In the genomic region with DNA sequence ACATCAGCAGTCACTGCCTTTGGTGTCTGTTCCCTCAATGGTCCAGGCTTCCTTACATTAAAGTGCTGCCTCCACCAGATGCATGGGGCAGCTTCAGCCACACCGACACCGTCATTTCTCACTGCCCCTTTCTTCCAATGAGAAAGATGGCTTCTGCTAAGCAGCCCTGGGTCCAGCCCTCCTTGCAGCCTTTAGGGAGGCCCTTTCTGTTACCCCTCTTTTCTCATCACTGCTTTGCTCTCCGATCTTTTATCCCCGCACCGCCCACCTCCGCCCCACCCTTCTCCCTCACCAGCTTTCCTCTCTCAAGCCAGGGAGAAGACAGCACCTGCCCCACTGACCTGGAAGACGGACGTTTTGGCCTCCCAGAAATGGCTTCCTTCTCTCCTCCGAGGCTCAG, we compare ENCODE assay signal across 22 cellular contexts. TPM values are rescaled to one million over a fixed set of nuclear protein-coding genes. Genes with fewer than 3 reads are reported as not detected.
A peak's percentile ranks its signal among the peaks of the same experiment; 100 is the strongest.
DNase-seq lines count a peak whose midpoint lies in the region; ATAC-seq, FAIRE-seq and TF ChIP-seq lines count a peak whose summit lies in the region.
"Had no signal": no experiment of that assay in that cellular context is flagged by ENCODE, and none has a peak within 500 bp of the region (broad histone marks: within the 10 kb centered on the region; RNA-seq: fewer than 3 reads in every experiment).

No MANE protein-coding gene starts in this region.

- H3K27ac ChIP-seq in OCI-LY3 (ENCODE audit: low read length) (no peak overlapping the region), GM12878 (ENCODE audit: control insufficient read depth, insufficient read depth) (peak overlapping the region; percentile 74), spleen (peak overlapping the region in 6 of 8 donors; percentile 21 to 68 (median 62)), prostate gland (no peak overlapping the region)
- H3K27ac ChIP-seq: heart left ventricle, right lobe of liver, upper lobe of left lung had no signal

- intact Hi-C loops in activated CD4-positive, alpha-beta T cell treated with anti-CD3 and anti-CD28 coated beads, Interleukin-2, amount 10 ng/mL, durations not matched to agents 24 days and 14 days (cut with micrococcal nuclease), result loop anchor here (1.0 to 2.0 kb wide), 2 partner anchors 73 to 220 kb away; partner anchors contain the start of gene LZTFL1
- intact Hi-C loops in GM12878 (cut with micrococcal nuclease; ENCODE audit: unreplicated experiment) (loop anchor here (1.0 kb wide), 2 partner anchors 34 to 50 kb away; no protein-coding TSS in a partner anchor), spleen (cut with DNase I; ENCODE audit: low total_unique reads) (no loop called here), prostate gland (cut with DNase I) (no loop called here)

- FAIRE-seq in GM12878 (lab: Jason Lieb, UNC), result no peak
- FAIRE-seq: G401.6, keratinocyte had no signal

- TF ChIP-seq RAD21 in GM12878 (IDR thresholded peaks at IDR 0.05; ENCODE audit: insufficient read depth, low read depth, low read length), result no peak

- TF ChIP-seq CTCF in OCI-LY3 (IDR thresholded peaks at IDR 0.05; ENCODE audit: low read depth, low read length), result no peak
- TF ChIP-seq CTCF in GM12878 (IDR thresholded peaks at IDR 0.05 in 2 of 3, conservative IDR thresholded peaks at IDR 0.05 in 1 of 3; ENCODE audit: control insufficient read depth in 2 of 3, extremely low read depth in 1 of 3, insufficient read depth in 1 of 3, low read depth in 3 of 3, low read length in 3 of 3), result no peak
- TF ChIP-seq CTCF in spleen (IDR thresholded peaks at IDR 0.05 in 8 of 11, conservative IDR thresholded peaks at IDR 0.05 in 3 of 11), result no peak
- TF ChIP-seq CTCF in prostate gland (IDR thresholded peaks at IDR 0.05), result no peak

- H3K9me3 ChIP-seq in OCI-LY3 (ENCODE audit: insufficient read depth, low read length) (no peaks in the 10 kb centered on the region), GM12878 (replicated peaks; ENCODE audit: control insufficient read depth, insufficient read depth, low read length) (no peaks in the 10 kb centered on the region; the same call in 2 of the 3 replicates), spleen (no peaks in the 10 kb centered on the region), prostate gland (no peaks in the 10 kb centered on the region)
- H3K9me3 ChIP-seq: heart left ventricle, MG63, right lobe of liver, upper lobe of left lung had no signal

- H3K79me2 ChIP-seq in OCI-LY3 (ENCODE audit: low read length) (no peaks in the 10 kb centered on the region), GM12878 (ENCODE audit: control insufficient read depth, insufficient read depth, low read length) (no peaks in the 10 kb centered on the region)

- H3K4me1 Mint-ChIP-seq in activated CD4-positive, alpha-beta T cell treated with anti-CD3 and anti-CD28 coated beads, Interleukin-2, amount 10 ng/mL, durations not matched to agents 24 days and 14 days, result peaks cover 29% of the 10 kb centered on the region

- H3K9ac ChIP-seq in OCI-LY3 (ENCODE audit: low read length), result no peak overlapping the region
- H3K9ac ChIP-seq in GM12878 (ENCODE audit: control insufficient read depth, insufficient read depth, low read length), result peak overlapping the region; percentile 41; the same call in 1 of the 2 replicates

- no peak for TF ChIP-seq EP300 in GM12878 (IDR thresholded peaks at IDR 0.05; ENCODE audit: borderline replicate concordance in 1 of 2, control insufficient read depth in 1 of 2, low read depth in 2 of 2, low read length in 2 of 2)

- CTCF ChIA-PET in GM12878 (lab: Yijun Ruan, JAX), result interaction anchor here (0.6 to 1.7 kb wide), 14 partner anchors 10 to 164 kb away, joined by 3 to 6 read pairs (median 4); partner anchors contain the start of gene CCR9

- no peak overlapping the region for H2AFZ ChIP-seq in OCI-LY3 (ENCODE audit: low read depth, low read length)
- no peak overlapping the region for H2AFZ ChIP-seq in GM12878 (ENCODE audit: control insufficient read depth, low read depth, low read length)

- H3K36me3 Mint-ChIP-seq in activated CD4-positive, alpha-beta T cell treated with anti-CD3 and anti-CD28 coated beads, Interleukin-2, amount 10 ng/mL, durations not matched to agents 24 days and 14 days (ENCODE audit: low read depth), result peaks cover 31% of the 10 kb centered on the region

- H3K36me3 ChIP-seq in OCI-LY3 (replicated peaks; ENCODE audit: low read depth, low read length) (peaks cover 6% of the 10 kb centered on the region), GM12878 (ENCODE audit: control insufficient read depth in 2 of 2, insufficient read depth in 2 of 2, low read length in 1 of 2) (no peaks in the 10 kb centered on the region), spleen (peaks cover 0 to 45% (median 12%) of the 10 kb centered on the region in 6 donors), prostate gland (no peaks in the 10 kb centered on the region)
- H3K36me3 ChIP-seq: MG63, right lobe of liver had no signal

- POLR2A ChIA-PET in GM12878 (lab: Charles Lee), result interaction anchor here (0.6 to 3.5 kb wide), 14 partner anchors 7 to 381 kb away, joined by 3 to 23 read pairs (median 4); no protein-coding TSS in a partner anchor

- TF ChIP-seq POLR2A in GM12878 (IDR thresholded peaks at IDR 0.05; ENCODE audit: low read depth, low read length), result peak; percentile 14; the same call in 1 of the 2 replicates
- no peak for TF ChIP-seq POLR2A in spleen (IDR thresholded peaks at IDR 0.05)
- TF ChIP-seq POLR2A in prostate gland (IDR thresholded peaks at IDR 0.05), result no peak

- H3K4me2 ChIP-seq in OCI-LY3 (ENCODE audit: low read length) (peak overlapping the region; percentile 54; the same call in 1 of the 2 replicates), GM12878 (ENCODE audit: control insufficient read depth, insufficient read depth) (peak overlapping the region; percentile 45; the same call in 1 of the 2 replicates)

- WGBS in GM12878 (ENCODE audit: insufficient coverage, insufficient replicate concordance, low lambda C conversion rate, missing lambda C conversion rate), result 42% methylated on average over 6 of the region's 9 CpGs
- WGBS in spleen, 5 donors, result 75 to 84% (median 83%) methylated on average over 9 of the region's 9 CpGs
- 94% methylated on average over 9 of the region's 9 CpGs for WGBS in prostate gland

- peaks cover 28% of the 10 kb centered on the region for H3K27me3 Mint-ChIP-seq in activated CD4-positive, alpha-beta T cell treated with anti-CD3 and anti-CD28 coated beads, Interleukin-2, amount 10 ng/mL, durations not matched to agents 24 days and 14 days

- H4K20me1 ChIP-seq in OCI-LY3 (ENCODE audit: insufficient read depth, low read length) (peaks cover 40% of the 10 kb centered on the region), GM12878 (ENCODE audit: control insufficient read depth, insufficient read depth) (no peaks in the 10 kb centered on the region)

- H3K4me3 ChIP-seq in OCI-LY3 (ENCODE audit: low read length) (no peak overlapping the region), GM12878 (peak overlapping the region; percentile 40; the same call in 1 of the 2 replicates), spleen (peak overlapping the region in 2 of 8 donors; percentile 2 to 45), prostate gland (no peak overlapping the region)
- H3K4me3 ChIP-seq: dorsolateral prefrontal cortex, heart left ventricle, MG63, right lobe of liver, upper lobe of left lung had no signal

- peak overlapping the region; percentile 23 for H3K4me3 Mint-ChIP-seq in activated CD4-positive, alpha-beta T cell treated with anti-CD3 and anti-CD28 coated beads, Interleukin-2, amount 10 ng/mL, durations not matched to agents 24 days and 14 days
- H3K4me3 Mint-ChIP-seq: H9 had no signal

- SMC1A ChIA-PET in GM12878 (lab: Charles Lee; ENCODE audit: uncharacterized antibody, unreplicated experiment), result interaction anchor here (0.6 to 2.8 kb wide), 20 partner anchors 9 to 455 kb away, joined by 3 to 18 read pairs (median 4); no protein-coding TSS in a partner anchor

- in situ Hi-C loops in GM12878 (cut with MboI), result no loop called here

- RAD21 ChIA-PET in GM12878 (lab: Charles Lee; ENCODE audit: unreplicated experiment), result interaction anchor here (0.6 to 11.1 kb wide), 19 partner anchors 10 to 224 kb away, joined by 3 to 169 read pairs (median 5); partner anchors contain the start of genes CCR9 and LZTFL1

- H3K9me3 Mint-ChIP-seq in activated CD4-positive, alpha-beta T cell treated with anti-CD3 and anti-CD28 coated beads, Interleukin-2, amount 10 ng/mL, durations not matched to agents 24 days and 14 days, result peaks cover 3% of the 10 kb centered on the region
- H3K9me3 Mint-ChIP-seq: H9 had no signal

- no peak for DNase-seq in activated CD4-positive, alpha-beta T cell treated with anti-CD3 and anti-CD28 coated beads, Interleukin-2, amount 10 ng/mL, durations not matched to agents 24 days and 14 days
- DNase-seq in activated CD4-positive, alpha-beta T cell treated with anti-CD3 and anti-CD28 coated beads for 4 hours, result no peak
- no peak for DNase-seq in GM12878 (ENCODE audit: low read depth, low spot score)
- no peak for DNase-seq in spleen
- DNase-seq in NCI-H1436 treated with DMSO at 0.1 percent for 48 hours (lab: John Stamatoyannopoulos, UW), result no peak
- DNase-seq in prostate gland (ENCODE audit: low spot score), result no peak
- DNase-seq in SK-N-DZ (ENCODE audit: low spot score), result no peak
- DNase-seq: H9, heart left ventricle, MG63, NCI-H187 treated with DMSO at 0.1 percent for 48 hours, NCI-H774, right lobe of liver, SW 1271, upper lobe of left lung had no signal

- no TSS peak for BruUV-seq in GM12878 (replicated peaks; lab: Mats Ljungman, UMichigan)

- H3K4me1 ChIP-seq in OCI-LY3 (ENCODE audit: low read length), result peaks cover 32% of the 10 kb centered on the region
- peaks cover 29% of the 10 kb centered on the region for H3K4me1 ChIP-seq in GM12878 (ENCODE audit: control insufficient read depth, insufficient read depth, low read length)
- H3K4me1 ChIP-seq in spleen, result peaks cover 5 to 58% (median 23%) of the 10 kb centered on the region in 6 donors
- H3K4me1 ChIP-seq in prostate gland (replicated peaks), result no peaks in the 10 kb centered on the region
- H3K4me1 ChIP-seq: right lobe of liver had no signal

- H3K27me3 ChIP-seq in OCI-LY3 (ENCODE audit: low read depth, low read length) (peaks cover 53% of the 10 kb centered on the region), GM12878 (replicated peaks in 1 of 2; ENCODE audit: control insufficient read depth in 2 of 2, insufficient read depth in 2 of 2, low read length in 1 of 2) (no peaks in the 10 kb centered on the region; a peak in 1 of 4 replicates), spleen (replicated peaks in 1 of 7) (no peaks in the 10 kb centered on the region), prostate gland (replicated peaks; ENCODE audit: insufficient read depth) (no peaks in the 10 kb centered on the region)
- H3K27me3 ChIP-seq: dorsolateral prefrontal cortex, heart left ventricle, MG63, right lobe of liver, upper lobe of left lung had no signal

- H3K27ac Mint-ChIP-seq in activated CD4-positive, alpha-beta T cell treated with anti-CD3 and anti-CD28 coated beads, Interleukin-2, amount 10 ng/mL, durations not matched to agents 24 days and 14 days, result peak overlapping the region; percentile 63

- ATAC-seq in GM12878, result peak; percentile 10

RNA-seq across cellular contexts. Expression of gene CXCR6, which starts 28.2 kb away (rescaled TPM):
- total RNA-seq in activated CD4-positive, alpha-beta T cell treated with anti-CD3 and anti-CD28 coated beads, Interleukin-2, amount 10 ng/mL, durations not matched to agents 24 days and 14 days, result 15.2 TPM in 2 replicates
- 0.23 and 0.32 TPM in 2 replicates for total RNA-seq in GM12878 (2013; cell fraction: nucleolus; rRNA removed)
- not detected in 2 replicates for total RNA-seq in GM12878 (2014; rRNA removed)
- not detected in 2 replicates for total RNA-seq in GM12878 (2014; rRNA removed; fragmentation: Illumina TruSeq; extraction: Trizol)
- not detected in 2 replicates for total RNA-seq in GM12878 (2021)
- polyA plus RNA-seq in GM12878 (2011; ENCODE audit: low read depth), result 0.17 TPM
- 0.12 TPM in 1 of 2 replicates, not detected in the other for polyA plus RNA-seq in GM12878 (2011; rRNA removed)
- polyA plus RNA-seq in GM12878 (2011; cell fraction: cytosol; rRNA removed), result 0.07 TPM in 1 of 2 replicates, not detected in the other
- 0.12 and 0.18 TPM in 2 replicates for polyA plus RNA-seq in GM12878 (2011; cell fraction: nucleus; rRNA removed)
- 0.09 and 0.18 TPM in 2 replicates for polyA plus RNA-seq in GM12878 (2012)
- polyA plus RNA-seq in GM12878 (2014; fragmentation: Illumina TruSeq; extraction: Trizol), result not detected in 2 replicates
- under 1 TPM; 0.04 to 0.13 TPM for polyA plus RNA-seq in GM12878 (2014; fragmentation: Nextera tagmentation; extraction: Ambion mirVana)
- 0.12 TPM in 1 of 2 replicates, not detected in the other for polyA plus RNA-seq in GM12878 (2014; rRNA removed)
- polyA plus RNA-seq in GM12878 (2016; fragmentation: Nextera tagmentation; extraction: Ambion mirVana), result under 1 TPM in 1 of 2 experiments, not detected in 1; 0.20 TPM
- polyA minus RNA-seq in GM12878 (2011; rRNA and poly(A)+ RNA removed), result 0.22 TPM in 1 of 2 replicates, not detected in the other
- not detected in 2 replicates for polyA minus RNA-seq in GM12878 (2011; cell fraction: cytosol; rRNA and poly(A)+ RNA removed)
- polyA minus RNA-seq in GM12878 (2011; cell fraction: nucleus; rRNA and poly(A)+ RNA removed), result not detected in 2 replicates
- 10 to 100 TPM in 5 of 7 donors, 1 to 10 TPM in 2; 6.6 to 35.3 (median 16.0) TPM for total RNA-seq in spleen
- polyA plus RNA-seq in spleen, result 1 to 10 TPM; 2.5 to 3.7 (median 2.6) TPM
- 1 to 10 TPM in 1 of 2 donors, under 1 TPM in 1; 0.96 to 1.2 TPM for total RNA-seq in prostate gland
- not detected in 2 replicates for polyA plus RNA-seq in SK-N-DZ (2014; cell fraction: cytosol; rRNA removed)
- not detected in 2 replicates for polyA plus RNA-seq in SK-N-DZ (2014; cell fraction: nucleus; rRNA removed)
- total RNA-seq: A673, H9, HT1080, RPMI7951 had no signal
- polyA plus RNA-seq: keratinocyte had no signal

RNA-seq across cellular contexts. Expression of gene CCR9, which starts 28.7 kb away (rescaled TPM):
- not detected in 2 replicates for total RNA-seq in activated CD4-positive, alpha-beta T cell treated with anti-CD3 and anti-CD28 coated beads, Interleukin-2, amount 10 ng/mL, durations not matched to agents 24 days and 14 days
- total RNA-seq in GM12878 (2013; cell fraction: nucleolus; rRNA removed), result 0.47 and 0.48 TPM in 2 replicates
- total RNA-seq in GM12878 (2014; rRNA removed) (2.6 and 2.9 TPM in 2 replicates), GM12878 (2014; rRNA removed; fragmentation: Illumina TruSeq; extraction: Trizol) (2.3 TPM in 2 replicates), GM12878 (2021) (1.8 and 2.3 TPM in 2 replicates), spleen (1 to 10 TPM; 1.2 to 3.6 (median 1.7) TPM), prostate gland (under 1 TPM in 1 of 2 donors, not detected in 1; 0.09 TPM)
- polyA plus RNA-seq in GM12878 (2011; ENCODE audit: low read depth), result 11.3 TPM
- polyA plus RNA-seq in GM12878 (2011; rRNA removed) (0.05 and 0.09 TPM in 2 replicates), GM12878 (2014; fragmentation: Illumina TruSeq; extraction: Trizol) (3.0 and 3.6 TPM in 2 replicates), GM12878 (2014; fragmentation: Nextera tagmentation; extraction: Ambion mirVana) (1 to 10 TPM; 3.1 to 3.9 TPM), GM12878 (2014; rRNA removed) (1.5 and 2.4 TPM in 2 replicates), GM12878 (2016; fragmentation: Nextera tagmentation; extraction: Ambion mirVana) (under 1 TPM; 0.52 to 0.77 TPM), spleen (1 to 10 TPM; 1.1 to 1.3 (median 1.3) TPM)
- 0.04 and 0.05 TPM in 2 replicates for polyA plus RNA-seq in GM12878 (2011; cell fraction: cytosol; rRNA removed)
- polyA plus RNA-seq in GM12878 (2011; cell fraction: nucleus; rRNA removed), result 0.07 TPM in 1 of 2 replicates, not detected in the other
- polyA plus RNA-seq in GM12878 (2012), result 0.38 and 10.5 TPM in 2 replicates
- 0.62 TPM in 1 of 2 replicates, not detected in the other for polyA minus RNA-seq in GM12878 (2011; rRNA and poly(A)+ RNA removed)
- not detected in 2 replicates for polyA minus RNA-seq in GM12878 (2011; cell fraction: cytosol; rRNA and poly(A)+ RNA removed)
- polyA minus RNA-seq in GM12878 (2011; cell fraction: nucleus; rRNA and poly(A)+ RNA removed), result not detected in 2 replicates
- not detected in 2 replicates for polyA plus RNA-seq in SK-N-DZ (2014; cell fraction: cytosol; rRNA removed)
- polyA plus RNA-seq in SK-N-DZ (2014; cell fraction: nucleus; rRNA removed), result not detected in 2 replicates
- total RNA-seq: A673, H9, heart left ventricle, HT1080, RPMI7951 had no signal
- polyA plus RNA-seq: keratinocyte had no signal

Comparison
In these comparisons a context has a peak if more than half of its experiments do, and no peak if none do; other contexts are left out.
1. H3K27ac ChIP-seq: peak in GM12878 (single experiment) and spleen (6 of 8); none in OCI-LY3 (single experiment) and prostate gland (0 of 2).
2. intact Hi-C loops: an anchor here in activated CD4-positive, alpha-beta T cell treated with anti-CD3 and anti-CD28 coated beads, Interleukin-2, amount 10 ng/mL, durations not matched to agents 24 days and 14 days (1.0 to 2.0 kb wide) and GM12878 (1.0 kb wide); none called in spleen and prostate gland.